1 cellular context compared by ENCODE assay signal in genomic region chr12:110698171-110698902, GRCh38.
A peak's percentile ranks its signal among the peaks of the same experiment; 100 is the strongest.
TF ChIP-seq lines count a peak whose summit lies in the region.

No MANE protein-coding gene starts in this region.

TF ChIP-seq in K562, 482 proteins besides CTCF, POLR2A, EP300 and RAD21 (continued from another document and continues in another):
- 0 out of 2 replicates have a peak, but pooled peaks have one; percentile 40 for TF ChIP-seq ELF1 (tag; IDR thresholded peaks at IDR 0.05)
- TF ChIP-seq ZNF592 (IDR thresholded peaks at IDR 0.05): peak; percentile 79
- no peak for TF ChIP-seq NFIX (CRISPR knock-in tag; IDR thresholded peaks at IDR 0.05; ENCODE audit: low read depth)
- TF ChIP-seq BHLHE40 (IDR thresholded peaks at IDR 0.05; ENCODE audit: low read length): no peak; the same call in 1 of the 2 replicates
- peak; percentile 92 for TF ChIP-seq SMARCA4 (IDR thresholded peaks at IDR 0.05)
- no peak for TF ChIP-seq ARHGAP35 (IDR thresholded peaks at IDR 0.05; ENCODE audit: partially characterized antibody)
- TF ChIP-seq VEZF1 (CRISPR knock-in tag; IDR thresholded peaks at IDR 0.05): peak; percentile 90
- no peak for TF ChIP-seq U2AF1 (optimal IDR thresholded peaks at IDR 0.05; ENCODE audit: low read depth, low read length)
- no peak for TF ChIP-seq LARP7 (IDR thresholded peaks at IDR 0.05)
- peak; percentile 64 to 76; a peak in 2 of 4 replicates for TF ChIP-seq ETV6 (IDR thresholded peaks at IDR 0.05; ENCODE audit: borderline replicate concordance in 1 of 2, low read depth in 2 of 2, low read length in 1 of 2)
- no peak for TF ChIP-seq ETV6 (CRISPR knock-in tag; IDR thresholded peaks at IDR 0.05; ENCODE audit: borderline replicate concordance)
- no peak for TF ChIP-seq NCOA6 (IDR thresholded peaks at IDR 0.05)
- no peak for TF ChIP-seq ZNF347 (CRISPR knock-in tag; IDR thresholded peaks at IDR 0.05; ENCODE audit: low read depth)
- TF ChIP-seq CREBBP (IDR thresholded peaks at IDR 0.05; ENCODE audit: low read depth, low read length): no peak
- TF ChIP-seq ZNF79 (CRISPR knock-in tag; IDR thresholded peaks at IDR 0.05; ENCODE audit: low read depth): no peak
- TF ChIP-seq PHF21A (IDR thresholded peaks at IDR 0.05; ENCODE audit: borderline replicate concordance, low read depth): no peak
- peak; percentile 95 for TF ChIP-seq L3MBTL2 (IDR thresholded peaks at IDR 0.05)
- TF ChIP-seq SREBF1 (IDR thresholded peaks at IDR 0.05; ENCODE audit: borderline replicate concordance, low read depth, low read length): no peak
- peak; percentile 51; the same call in 1 of the 2 replicates for TF ChIP-seq STAG1 (CRISPR knock-in tag; IDR thresholded peaks at IDR 0.05; ENCODE audit: borderline replicate concordance)
- peak; percentile 89; the same call in 1 of the 2 replicates for TF ChIP-seq ZBTB9 (CRISPR knock-in tag; IDR thresholded peaks at IDR 0.05)
- no peak for TF ChIP-seq SLC30A9 (CRISPR knock-in tag; IDR thresholded peaks at IDR 0.05)
- TF ChIP-seq ZNF655 (CRISPR knock-in tag; IDR thresholded peaks at IDR 0.05): no peak
- TF ChIP-seq ZNF695 (CRISPR knock-in tag; IDR thresholded peaks at IDR 0.05): no peak
- no peak for TF ChIP-seq ZC3H4 (CRISPR knock-in tag; IDR thresholded peaks at IDR 0.05; ENCODE audit: borderline replicate concordance)
- TF ChIP-seq ZNF146 (CRISPR knock-in tag; IDR thresholded peaks at IDR 0.05; ENCODE audit: unreplicated experiment): no peak
- 0 out of 2 replicates have a peak, but pooled peaks have one; percentile 52 for TF ChIP-seq KLF1 (tag; IDR thresholded peaks at IDR 0.05)
- TF ChIP-seq POLR2AphosphoS5 (IDR thresholded peaks at IDR 0.05; ENCODE audit: control insufficient read depth, insufficient read depth, low read depth, low read length): no peak
- TF ChIP-seq ZBTB7A (IDR thresholded peaks at IDR 0.05; ENCODE audit: borderline replicate concordance, control insufficient read depth, low read depth, low read length): no peak; the same call in 1 of the 2 replicates
- TF ChIP-seq E2F4 (CRISPR knock-in tag; IDR thresholded peaks at IDR 0.05; ENCODE audit: low read depth): no peak
- peak; percentile 91 for TF ChIP-seq ZFX (CRISPR knock-in tag; IDR thresholded peaks at IDR 0.05)
- no peak for TF ChIP-seq ZNF696 (CRISPR knock-in tag; conservative IDR thresholded peaks at IDR 0.05)
- no peak for TF ChIP-seq RERE (CRISPR knock-in tag; IDR thresholded peaks at IDR 0.05; ENCODE audit: borderline replicate concordance)
- no peak for TF ChIP-seq CBX5 (IDR thresholded peaks at IDR 0.05; ENCODE audit: borderline replicate concordance, low read depth)
- TF ChIP-seq ZNF140 (CRISPR knock-in tag; IDR thresholded peaks at IDR 0.05): no peak
- TF ChIP-seq DPF2 (IDR thresholded peaks at IDR 0.05): peak; percentile 93
- no peak for TF ChIP-seq PRPF4 (IDR thresholded peaks at IDR 0.05; ENCODE audit: insufficient read depth, low read depth, low read length, poor library complexity, severe bottlenecking)
- no peak for TF ChIP-seq HINFP (tag; conservative IDR thresholded peaks at IDR 0.05; ENCODE audit: low read depth)
- TF ChIP-seq ETV1 (tag; conservative IDR thresholded peaks at IDR 0.05; ENCODE audit: low read depth): peak; percentile 80
